Comparison of ENCODE assay signal across 9 cellular contexts in the genomic region with DNA sequence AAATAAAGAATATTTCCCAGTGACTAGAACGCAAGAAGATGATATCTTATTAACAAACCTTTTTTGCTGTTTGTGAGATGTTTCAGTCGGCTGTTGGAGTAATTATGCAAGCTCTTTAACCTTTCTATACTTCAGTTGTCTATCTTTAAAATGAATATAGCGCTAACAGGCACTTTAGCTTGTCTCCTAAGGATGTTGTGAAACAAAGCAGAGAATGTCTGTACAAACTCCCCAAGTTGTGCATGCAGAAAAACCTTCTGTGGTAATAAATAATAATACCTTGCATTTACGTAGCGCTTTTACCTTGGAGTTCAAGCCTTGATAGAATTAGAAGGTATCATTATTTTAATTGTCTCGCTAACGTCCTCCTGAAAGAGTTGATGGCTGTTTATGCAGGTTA. TPM values are rescaled to one million over a fixed set of nuclear protein-coding genes. Genes with fewer than 3 reads are reported as not detected.
DNase-seq lines count a peak whose midpoint lies in the region; ATAC-seq and TF ChIP-seq lines count a peak whose summit lies in the region.
"Had no signal": no experiment of that assay in that cellular context is flagged by ENCODE, and none has a peak within 500 bp of the region (broad histone marks: within the 10 kb centered on the region; RNA-seq: fewer than 3 reads in every experiment).

No MANE protein-coding gene starts in this region.

- TSS peak; percentile 26 for BruUV-seq in Calu3 (replicated peaks; lab: Mats Ljungman, UMichigan)

- intact Hi-C loops in Calu3 (cut with micrococcal nuclease; ENCODE audit: unreplicated experiment), result no loop called here

- H3K4me3 ChIP-seq in osteoblast (ENCODE audit: insufficient read depth, low read length), result peak overlapping the region; percentile 68

- DNase-seq in Calu3 (no peak), NCI-H2227 (lab: John Stamatoyannopoulos, UW; ENCODE audit: unreplicated experiment) (peak; percentile 59), osteoblast (ENCODE audit: insufficient read length, low spot score, missing footprints) (no peak), NCI-H446 (lab: John Stamatoyannopoulos, UW) (no peak), DMS 273 treated with DMSO at 0.1 percent for 48 hours (lab: John Stamatoyannopoulos, UW) (no peak), germinal center (ENCODE audit: low spot score) (no peak), epidermal melanocyte (ENCODE audit: insufficient read length, low spot score) (no peak)
- no peak for DNase-seq in effector memory CD8-positive, alpha-beta T cell

- H3K27ac Mint-ChIP-seq in Calu3 (ENCODE audit: unreplicated experiment), result no peak overlapping the region
- peak overlapping the region; percentile 76 to 77 for H3K27ac Mint-ChIP-seq in effector memory CD8-positive, alpha-beta T cell

- H3K27me3 ChIP-seq in osteoblast (ENCODE audit: insufficient read depth, low read length), result no peaks in the 10 kb centered on the region

- peak overlapping the region; percentile 69 for H3K4me2 ChIP-seq in osteoblast (ENCODE audit: insufficient read depth, low read length)

- CTCF ChIA-PET in Calu3 (lab: Charles Lee), result no interaction called here

- H3K27ac ChIP-seq in osteoblast (ENCODE audit: low read depth, low read length), result no peak overlapping the region

- H3K4me1 Mint-ChIP-seq in Calu3 (ENCODE audit: low read depth, unreplicated experiment), result peaks cover 10% of the 10 kb centered on the region
- H3K4me1 Mint-ChIP-seq in effector memory CD8-positive, alpha-beta T cell (ENCODE audit: low read depth in 2 of 2), result peaks cover 23 to 36% of the 10 kb centered on the region in 2 donors

- peaks cover 26% of the 10 kb centered on the region for H4K20me1 ChIP-seq in osteoblast (ENCODE audit: insufficient read depth, low read length)

- H2AFZ ChIP-seq in osteoblast (ENCODE audit: low read length), result peak overlapping the region; percentile 94

- no peaks in the 10 kb centered on the region for H3K9me3 Mint-ChIP-seq in Calu3 (ENCODE audit: low read depth, unreplicated experiment)
- no peaks in the 10 kb centered on the region for H3K9me3 Mint-ChIP-seq in effector memory CD8-positive, alpha-beta T cell

- no peaks in the 10 kb centered on the region for H3K27me3 Mint-ChIP-seq in Calu3 (ENCODE audit: unreplicated experiment)
- no peaks in the 10 kb centered on the region for H3K27me3 Mint-ChIP-seq in effector memory CD8-positive, alpha-beta T cell

- TF ChIP-seq CTCF in Calu3 (IDR thresholded peaks at IDR 0.05; ENCODE audit: unreplicated experiment) (no peak), osteoblast (IDR thresholded peaks at IDR 0.05; ENCODE audit: extremely low read depth, low read depth, low read length) (no peak)

- ATAC-seq in effector memory CD8-positive, alpha-beta T cell (replicated peaks), result no peak
- ATAC-seq: left cardiac atrium had no signal

- H3K9me3 ChIP-seq in osteoblast (ENCODE audit: low read depth, low read length), result no peaks in the 10 kb centered on the region

- peaks cover 33% of the 10 kb centered on the region for H3K36me3 Mint-ChIP-seq in Calu3 (ENCODE audit: insufficient read depth, unreplicated experiment)
- H3K36me3 Mint-ChIP-seq in effector memory CD8-positive, alpha-beta T cell (ENCODE audit: insufficient read depth), result peaks cover 14% of the 10 kb centered on the region

- H3K36me3 ChIP-seq in osteoblast (ENCODE audit: insufficient read depth, low read length), result no peaks in the 10 kb centered on the region

- H3K4me1 ChIP-seq in osteoblast (ENCODE audit: insufficient read depth, low read length), result peaks cover 12% of the 10 kb centered on the region

- H3K4me3 Mint-ChIP-seq in Calu3 (ENCODE audit: low read depth, unreplicated experiment), result no peak overlapping the region
- peak overlapping the region; percentile 67 to 70 for H3K4me3 Mint-ChIP-seq in effector memory CD8-positive, alpha-beta T cell

- H3K79me2 ChIP-seq in osteoblast (ENCODE audit: insufficient read depth, low read length), result peaks cover 30% of the 10 kb centered on the region

RNA-seq across cellular contexts. Expression of gene KDM2A, which starts 1.9 kb away (rescaled TPM):
- total RNA-seq in Calu3 (2022) (73.2 and 77.7 TPM in 2 replicates), osteoblast (62.5 and 65.9 TPM in 2 replicates)
